ENCODE assay signal across 13 cellular contexts in the genomic region with DNA sequence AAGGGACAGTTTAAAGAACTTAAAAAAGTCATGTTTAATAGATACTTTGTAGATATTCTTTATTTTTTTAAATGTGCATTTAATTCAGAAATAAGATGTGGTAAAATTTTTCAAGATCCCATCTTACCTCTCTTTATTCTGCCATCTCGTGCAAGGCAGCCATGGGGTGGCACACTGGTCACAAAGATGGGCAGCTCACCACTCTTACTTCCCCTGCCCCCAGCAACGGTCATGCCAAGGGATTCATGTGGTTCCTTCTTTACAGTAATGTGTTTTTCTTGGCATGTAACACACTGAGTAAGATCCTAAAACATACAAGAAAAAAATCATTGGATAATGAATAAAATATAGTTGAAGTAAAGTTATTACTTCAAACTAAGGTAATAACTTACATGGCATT.
DNase-seq lines count a peak whose midpoint lies in the region; ATAC-seq and TF ChIP-seq lines count a peak whose summit lies in the region.
"Had no signal": no experiment of that assay in that cellular context is flagged by ENCODE, and none has a peak within 500 bp of the region (broad histone marks: within the 10 kb centered on the region; RNA-seq: fewer than 3 reads in every experiment).

No MANE protein-coding gene starts in this region.

- H3K4me3 ChIP-seq in AG10803 (ENCODE audit: low read length) (no peak overlapping the region), brain microvascular endothelial cell (ENCODE audit: low read depth, low read length) (no peak overlapping the region), left lung (no peak overlapping the region)

- TF ChIP-seq RAD21 in Ishikawa (IDR thresholded peaks at IDR 0.05; ENCODE audit: low read depth): peak; percentile 4; the same call in 1 of the 2 replicates

- DNase-seq in AG10803 (ENCODE audit: low read depth): peak; percentile 43
- peak; percentile 81 for DNase-seq in brain microvascular endothelial cell
- DNase-seq in left lung: no peak
- no peak for DNase-seq in NCI-H146 (lab: John Stamatoyannopoulos, UW)
- DNase-seq in superior temporal gyrus (ENCODE audit: extremely low spot score): no peak
- DNase-seq in activated CD4-positive, alpha-beta T cell treated with anti-CD3 and anti-CD28 coated beads for 48 hours: no peak
- DNase-seq: activated CD4-positive, CD25-positive, alpha-beta regulatory T cell; activated effector memory CD4-positive, alpha-beta T cell treated with Interleukin-2 at 50 U/mL for 16 hours; cortex of kidney; naive thymus-derived CD8-positive, alpha-beta T cell had no signal

- in situ Hi-C loops in brain microvascular endothelial cell (cut with HindIII; ENCODE audit: low pct_ligation_motif_present, low sequenced_read_pairs): no loop called here

- TF ChIP-seq CTCF in AG10803 (conservative IDR thresholded peaks at IDR 0.05; ENCODE audit: low read length): 0 out of 2 replicates have a peak, but pooled peaks have one; percentile 17
- peak; percentile 52 for TF ChIP-seq CTCF in brain microvascular endothelial cell (IDR thresholded peaks at IDR 0.05; ENCODE audit: low read depth, low read length, missing control alignments)
- no peak for TF ChIP-seq CTCF in left lung (IDR thresholded peaks at IDR 0.05)

- H3K27ac ChIP-seq in brain microvascular endothelial cell (no peak overlapping the region), left lung (no peak overlapping the region)

- TF ChIP-seq EP300 in Ishikawa (IDR thresholded peaks at IDR 0.05; ENCODE audit: borderline replicate concordance): no peak

- H3K27me3 ChIP-seq in brain microvascular endothelial cell (replicated peaks): no peaks in the 10 kb centered on the region
- no peaks in the 10 kb centered on the region for H3K27me3 ChIP-seq in left lung

- H3K36me3 ChIP-seq in brain microvascular endothelial cell (replicated peaks) (peaks cover 2% of the 10 kb centered on the region), left lung (peaks cover 0 to 43% of the 10 kb centered on the region in 2 donors)

- H3K9me3 ChIP-seq in left lung: no peaks in the 10 kb centered on the region

- ATAC-seq in left lung (peak; percentile 38), GM18907 (IDR thresholded peaks at IDR 0.05; ENCODE audit: unreplicated experiment) (no peak)
- ATAC-seq: naive thymus-derived CD8-positive, alpha-beta T cell; stimulated activated effector memory CD8-positive, alpha-beta T cell treated with anti-CD3 and anti-CD28 coated beads, Interleukin-12 subunit alpha, Interleukin-12 subunit beta, amount 100 ng/mL, for 72 hours had no signal

- intact Hi-C loops in left lung (cut with DNase I): no loop called here

- H3K4me1 ChIP-seq in left lung: no peaks in the 10 kb centered on the region

TF ChIP-seq in Ishikawa, 13 proteins besides CTCF, POLR2A, EP300 and RAD21:
- TF ChIP-seq YY1 (IDR thresholded peaks at IDR 0.05; ENCODE audit: low read depth) (no peak), ZBTB7A (IDR thresholded peaks at IDR 0.05; ENCODE audit: low read depth) (no peak), FOXM1 (IDR thresholded peaks at IDR 0.05; ENCODE audit: borderline replicate concordance, low read depth) (no peak), CREB1 (IDR thresholded peaks at IDR 0.05; ENCODE audit: low read depth) (no peak), CEBPB (IDR thresholded peaks at IDR 0.05) (no peak), TEAD4 (IDR thresholded peaks at IDR 0.05) (no peak), USF1 (IDR thresholded peaks at IDR 0.05) (no peak)

Comparison
In these comparisons a context has a peak if more than half of its experiments do, and no peak if none do; other contexts are left out.
1. DNase-seq: peak in AG10803 (single experiment) and brain microvascular endothelial cell (single experiment); none in left lung (0 of 2), NCI-H146 (single experiment), superior temporal gyrus (single experiment) and activated CD4-positive, alpha-beta T cell treated with anti-CD3 and anti-CD28 coated beads for 48 hours (single experiment).
2. CTCF ChIP-seq: peak in AG10803 (single experiment) and brain microvascular endothelial cell (single experiment); none in left lung (0 of 2).